Comparison of ENCODE assay signal across 2 cellular contexts in genomic region chr11:66967670-66968425, GRCh38.
TF ChIP-seq lines count a peak whose summit lies in the region.

No MANE protein-coding gene starts in this region.

TF ChIP-seq in A549, 52 proteins besides CTCF, POLR2A, EP300 and RAD21:
- TF ChIP-seq MAZ (IDR thresholded peaks at IDR 0.05; ENCODE audit: borderline replicate concordance, low read depth, low read length) (0 out of 2 replicates have a peak, but pooled peaks have one; percentile 29), MAX (IDR thresholded peaks at IDR 0.05) (peak; percentile 43), RFX5 (IDR thresholded peaks at IDR 0.05) (no peak), GATA3 (IDR thresholded peaks at IDR 0.05; ENCODE audit: borderline replicate concordance) (peak; percentile 28; the same call in 1 of the 2 replicates), JUN (IDR thresholded peaks at IDR 0.05) (peak in 1 of 2 experiments; percentile 22; a peak in 1 of 5 replicates), PBX3 (IDR thresholded peaks at IDR 0.05) (no peak), FOSL2 (IDR thresholded peaks at IDR 0.05) (no peak), FOSL2 (CRISPR knock-in tag; IDR thresholded peaks at IDR 0.05) (peak; percentile 41), MAFK (IDR thresholded peaks at IDR 0.05; ENCODE audit: partially characterized antibody) (no peak), EHMT2 (IDR thresholded peaks at IDR 0.05; ENCODE audit: low read depth) (0 out of 2 replicates have a peak, but pooled peaks have one; percentile 36), CEBPB (IDR thresholded peaks at IDR 0.05) (0 out of 4 replicates have a peak, but pooled peaks of 1 of the 2 experiments have one; percentile 23), NPAS2 (CRISPR knock-in tag; IDR thresholded peaks at IDR 0.05; ENCODE audit: borderline replicate concordance) (no peak), ELK1 (IDR thresholded peaks at IDR 0.05; ENCODE audit: low read depth, low read length) (no peak), ESRRA (IDR thresholded peaks at IDR 0.05; ENCODE audit: borderline replicate concordance, low read length) (peak; percentile 74; the same call in 1 of the 2 replicates)

TF ChIP-seq in K562, 482 proteins besides CTCF, POLR2A, EP300 and RAD21:
- TF ChIP-seq ID3 (CRISPR knock-in tag; IDR thresholded peaks at IDR 0.05) (no peak), ID3 (tag; IDR thresholded peaks at IDR 0.05) (no peak), LEF1 (IDR thresholded peaks at IDR 0.05) (no peak), MCM2 (IDR thresholded peaks at IDR 0.05; ENCODE audit: low read depth) (no peak), ILF3 (IDR thresholded peaks at IDR 0.05; ENCODE audit: borderline replicate concordance) (no peak), GTF3C2 (IDR thresholded peaks at IDR 0.05; ENCODE audit: borderline replicate concordance, extremely low read depth, insufficient read length) (no peak), DDX20 (tag; IDR thresholded peaks at IDR 0.05; ENCODE audit: low read depth) (no peak), ZBTB12 (CRISPR knock-in tag; IDR thresholded peaks at IDR 0.05) (no peak)
